Comparison of ENCODE assay signal across 8 cellular contexts in the genomic region with DNA sequence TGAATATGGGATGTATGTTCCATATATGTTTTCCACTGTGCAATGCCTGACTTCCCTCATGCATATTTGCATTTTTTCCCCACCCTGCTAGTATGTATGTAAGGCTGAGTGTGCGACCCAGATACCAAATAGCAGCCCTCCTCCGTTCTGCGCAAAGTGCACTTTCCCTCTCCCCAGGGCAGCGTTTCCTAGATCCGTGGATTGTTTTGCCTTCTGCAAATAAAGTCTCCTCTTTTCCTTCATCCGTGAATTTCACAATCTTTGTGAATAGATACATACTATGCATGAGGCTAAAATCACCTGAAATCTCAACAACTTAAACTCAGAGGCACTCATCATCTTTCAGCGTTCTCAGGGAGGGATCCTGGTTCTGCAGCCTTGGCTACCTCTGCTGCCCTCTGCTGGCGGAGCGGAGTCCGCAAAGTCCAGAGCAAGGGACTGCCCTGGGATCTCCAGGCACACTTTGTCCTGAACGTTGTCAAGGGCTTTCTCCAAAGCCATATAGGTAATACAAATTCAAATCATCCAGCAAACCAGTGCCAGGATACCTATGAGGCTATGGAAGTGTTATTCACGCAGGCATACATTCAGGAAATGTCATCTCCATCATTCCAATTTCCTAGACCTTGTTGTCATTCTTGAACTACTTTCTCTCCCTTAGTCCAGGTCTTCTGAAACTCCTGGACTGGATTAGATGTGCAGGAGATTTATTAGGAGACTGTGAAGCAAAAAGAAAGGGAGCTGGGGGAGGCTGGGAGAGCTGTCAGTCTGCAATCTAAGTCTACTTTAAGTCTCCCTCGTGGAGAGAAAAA. TPM values are rescaled to one million over a fixed set of nuclear protein-coding genes. Genes with fewer than 3 reads are reported as not detected.
DNase-seq lines count a peak whose midpoint lies in the region; ATAC-seq and TF ChIP-seq lines count a peak whose summit lies in the region.

No MANE protein-coding gene starts in this region.

- TF ChIP-seq EP300 in sigmoid colon (IDR thresholded peaks at IDR 0.05): no peak

- no peak for TF ChIP-seq POLR2A in sigmoid colon (IDR thresholded peaks at IDR 0.05)

- H3K27ac ChIP-seq in right atrium auricular region (no peak overlapping the region), sigmoid colon (no peak overlapping the region)

- H3K27me3 ChIP-seq in adipocyte (replicated peaks; ENCODE audit: control insufficient read depth, insufficient read depth, low read length) (peaks cover 5% of the 10 kb centered on the region), right atrium auricular region (no peaks in the 10 kb centered on the region), sigmoid colon (peaks cover 0 to 7% (median 0%) of the 10 kb centered on the region in 3 donors)

- DNase-seq in GM03348 (ENCODE audit: low spot score): peak; percentile 91
- DNase-seq in KG1 (lab: John Stamatoyannopoulos, UW): peak; percentile 47
- peak; percentile 55 for DNase-seq in T follicular helper cell (ENCODE audit: low read depth)
- peak; percentile 83 for DNase-seq in adipocyte (ENCODE audit: low read depth)
- peak; percentile 77 for DNase-seq in right atrium auricular region (ENCODE audit: low spot score)
- DNase-seq in sigmoid colon: peak; percentile 82
- DNase-seq in cerebellar nuclear complex (lab: John Stamatoyannopoulos, UW): no peak

- no peak overlapping the region for H3K4me3 ChIP-seq in adipocyte (ENCODE audit: low read length)
- no peak overlapping the region for H3K4me3 ChIP-seq in right atrium auricular region
- H3K4me3 ChIP-seq in sigmoid colon: no peak overlapping the region

- TF ChIP-seq CTCF in right atrium auricular region (IDR thresholded peaks at IDR 0.05): peak; percentile 83 to 92
- peak; percentile 59 to 87 (median 70) for TF ChIP-seq CTCF in sigmoid colon (IDR thresholded peaks at IDR 0.05)

- intact Hi-C loops in sigmoid colon (cut with DNase I): loop anchor here (5.0 kb wide), 1 partner anchor 98 kb away; a partner anchor contains a TSS

- H3K4me1 ChIP-seq in adipocyte (ENCODE audit: control insufficient read depth, insufficient read depth, low read length) (no peaks in the 10 kb centered on the region), right atrium auricular region (peaks cover 0 to 5% of the 10 kb centered on the region in 2 donors), sigmoid colon (no peaks in the 10 kb centered on the region)

- no peak overlapping the region for H3K9ac ChIP-seq in adipocyte (ENCODE audit: low read length)

- ATAC-seq in GM21619 (IDR thresholded peaks at IDR 0.05; ENCODE audit: unreplicated experiment): peak; percentile 86

- 37 to 44% methylated on average over 13 of the region's 13 CpGs for WGBS in sigmoid colon, 2 donors

- no peaks in the 10 kb centered on the region for H3K36me3 ChIP-seq in adipocyte (ENCODE audit: control insufficient read depth, insufficient read depth, low read length, severe bottlenecking)
- H3K36me3 ChIP-seq in right atrium auricular region: no peaks in the 10 kb centered on the region
- H3K36me3 ChIP-seq in sigmoid colon: no peaks in the 10 kb centered on the region

- H3K9me3 ChIP-seq in adipocyte (ENCODE audit: control insufficient read depth, low read length) (no peaks in the 10 kb centered on the region), right atrium auricular region (no peaks in the 10 kb centered on the region), sigmoid colon (no peaks in the 10 kb centered on the region)

RNA-seq across cellular contexts. Expression of a gene that starts 53.1 kb away (rescaled TPM):
- total RNA-seq in right atrium auricular region (1 to 10 TPM in 1 of 2 donors, under 1 TPM in 1; 0.30 to 1.6 TPM), sigmoid colon (1 to 10 TPM; 1.2 to 1.8 (median 1.7) TPM)
- polyA plus RNA-seq in sigmoid colon: under 1 TPM in 1 of 3 donors, not detected in 2; 0.87 TPM

RNA-seq across cellular contexts. Expression of a gene that starts 56.2 kb away (rescaled TPM):
- total RNA-seq in right atrium auricular region: not detected
- total RNA-seq in sigmoid colon: not detected
- polyA plus RNA-seq in sigmoid colon: under 1 TPM in 1 of 3 donors, not detected in 2; 0.16 TPM

Comparison
In these comparisons a context has a peak if more than half of its experiments do, and no peak if none do; other contexts are left out.
1. DNase-seq: peak in GM03348 (single experiment), KG1 (single experiment), T follicular helper cell (single experiment), adipocyte (single experiment), right atrium auricular region (single experiment) and sigmoid colon (single experiment); none in cerebellar nuclear complex (0 of 2).